ENCODE assay signal across 11 cellular contexts in genomic region chr17:56085576-56086267, GRCh38.
"Had no signal": no experiment of that assay in that cellular context is flagged by ENCODE, and none has a peak within 500 bp of the region (broad histone marks: within the 10 kb centered on the region; RNA-seq: fewer than 3 reads in every experiment).

No MANE protein-coding gene starts in this region.

- ATAC-seq: effector memory CD8-positive, alpha-beta T cell; pancreas had no signal

- H3K4me3 ChIP-seq: hepatocyte, pancreas, skin epidermis, uterus had no signal

- H3K9me3 Mint-ChIP-seq: activated naive CD4-positive, alpha-beta T cell treated with anti-CD3 and anti-CD28 coated beads, Interleukin-2, amount 10 ng/mL, durations not matched to agents 7 days and 5 days; dendritic cell treated with granulocyte-macrophage colony-stimulating factor and Interleukin-4, amounts not matched to agents 40 ng/mL and 50 ng/mL, for 4 days; effector memory CD8-positive, alpha-beta T cell had no signal

- DNase-seq: activated CD4-positive, CD25-positive, alpha-beta regulatory T cell treated with anti-CD3 and anti-CD28 coated beads, Interleukin-2, amount 50 U/mL, for 72 hours; activated naive CD4-positive, alpha-beta T cell treated with anti-CD3 and anti-CD28 coated beads, Interleukin-2, amount 10 ng/mL, durations not matched to agents 7 days and 5 days; cerebellar nuclear complex; effector memory CD8-positive, alpha-beta T cell; kidney; pancreas; stimulated activated CD4-positive, alpha-beta T cell treated with anti-CD3 and anti-CD28 coated beads, Interleukin-4, amount 100 ng/mL, for 4 hours; uterus had no signal

- H3K4me3 Mint-ChIP-seq: activated naive CD4-positive, alpha-beta T cell treated with anti-CD3 and anti-CD28 coated beads, Interleukin-2, amount 10 ng/mL, durations not matched to agents 7 days and 5 days; dendritic cell treated with granulocyte-macrophage colony-stimulating factor and Interleukin-4, amounts not matched to agents 40 ng/mL and 50 ng/mL, for 4 days; effector memory CD8-positive, alpha-beta T cell had no signal

- H3K27ac Mint-ChIP-seq: activated naive CD4-positive, alpha-beta T cell treated with anti-CD3 and anti-CD28 coated beads, Interleukin-2, amount 10 ng/mL, durations not matched to agents 7 days and 5 days; dendritic cell treated with granulocyte-macrophage colony-stimulating factor and Interleukin-4, amounts not matched to agents 40 ng/mL and 50 ng/mL, for 4 days; effector memory CD8-positive, alpha-beta T cell had no signal

- H3K4me1 Mint-ChIP-seq: activated naive CD4-positive, alpha-beta T cell treated with anti-CD3 and anti-CD28 coated beads, Interleukin-2, amount 10 ng/mL, durations not matched to agents 7 days and 5 days had no signal

- H3K36me3 Mint-ChIP-seq: activated naive CD4-positive, alpha-beta T cell treated with anti-CD3 and anti-CD28 coated beads, Interleukin-2, amount 10 ng/mL, durations not matched to agents 7 days and 5 days had no signal
